In genomic region chr22:28247667-28248363, GRCh38 we compare ENCODE assay signal across 21 cellular contexts.
A peak's percentile ranks its signal among the peaks of the same experiment; 100 is the strongest.
DNase-seq lines count a peak whose midpoint lies in the region; ATAC-seq and TF ChIP-seq lines count a peak whose summit lies in the region.
"Had no signal": no experiment of that assay in that cellular context is flagged by ENCODE, and none has a peak within 500 bp of the region (broad histone marks: within the 10 kb centered on the region; RNA-seq: fewer than 3 reads in every experiment).

No MANE protein-coding gene starts in this region.

- no peaks in the 10 kb centered on the region for H3K27me3 ChIP-seq in cardiac muscle cell
- H3K27me3 ChIP-seq in left ventricle myocardium inferior (ENCODE audit: low read depth) = no peaks in the 10 kb centered on the region
- no peaks in the 10 kb centered on the region for H3K27me3 ChIP-seq in layer of hippocampus (ENCODE audit: control insufficient read depth, insufficient read depth, low read length)
- H3K27me3 ChIP-seq: body of pancreas, hepatocyte had no signal

- no peaks in the 10 kb centered on the region; the same call in 1 of the 2 replicates for H3K4me1 Mint-ChIP-seq in WTC11
- H3K4me1 Mint-ChIP-seq in endothelial cell (ENCODE audit: unreplicated experiment) = no peaks in the 10 kb centered on the region
- H3K4me1 Mint-ChIP-seq: naive B cell had no signal

- peaks cover 76% of the 10 kb centered on the region for H3K4me1 ChIP-seq in cardiac muscle cell (ENCODE audit: low read depth)
- peaks cover 70% of the 10 kb centered on the region for H3K4me1 ChIP-seq in left ventricle myocardium inferior

- no peaks in the 10 kb centered on the region for H3K9me3 Mint-ChIP-seq in WTC11
- H3K9me3 Mint-ChIP-seq in endothelial cell (ENCODE audit: unreplicated experiment) = no peaks in the 10 kb centered on the region
- H3K9me3 Mint-ChIP-seq: naive B cell had no signal

- H3K4me3 ChIP-seq in cardiac muscle cell = no peak overlapping the region
- H3K4me3 ChIP-seq in left ventricle myocardium inferior = no peak overlapping the region
- H3K4me3 ChIP-seq: body of pancreas, hepatocyte, psoas muscle had no signal

- peaks cover 44% of the 10 kb centered on the region for H3K27me3 Mint-ChIP-seq in WTC11 (ENCODE audit: low read depth)
- peaks cover 2% of the 10 kb centered on the region for H3K27me3 Mint-ChIP-seq in endothelial cell (ENCODE audit: unreplicated experiment)

- H3K4me3 Mint-ChIP-seq in WTC11 (no peak overlapping the region), endothelial cell (ENCODE audit: unreplicated experiment) (no peak overlapping the region)
- H3K4me3 Mint-ChIP-seq: naive B cell had no signal

- H3K27ac ChIP-seq in cardiac muscle cell (peak overlapping the region; percentile 66), left ventricle myocardium inferior (replicated peaks) (no peak overlapping the region), layer of hippocampus (ENCODE audit: low read depth, low read length) (peak overlapping the region; percentile 12)
- H3K27ac ChIP-seq: body of pancreas, hepatocyte, HL-60, KMS-11, psoas muscle had no signal

- DNase-seq in cardiac muscle cell (ENCODE audit: low read depth in 1 of 2, low spot score in 1 of 2) = peak in 1 of 2 donors; percentile 58
- DNase-seq in left ventricle myocardium inferior = no peak
- no peak for DNase-seq in WTC11 (ENCODE audit: low spot score)
- no peak for DNase-seq in endothelial cell (ENCODE audit: low spot score)
- DNase-seq: activated naive CD4-positive, alpha-beta T cell; body of pancreas; GF-D8; left colon; naive B cell; NCI-H1436; psoas muscle; stimulated activated CD4-positive, alpha-beta T cell treated with anti-CD3 and anti-CD28 coated beads, Interleukin-12 subunit alpha, Interleukin-12 subunit beta, amount 100 ng/mL, for 4 hours; stimulated activated naive CD4-positive, alpha-beta T cell treated with Interleukin-2 at 50 U/mL for 16 hours; T-helper 2 cell had no signal

- no peak for TF ChIP-seq CTCF in cardiac muscle cell (IDR thresholded peaks at IDR 0.05; ENCODE audit: low read depth, low read length)
- no peak for TF ChIP-seq CTCF in left ventricle myocardium inferior (IDR thresholded peaks at IDR 0.05; ENCODE audit: borderline replicate concordance)
- TF ChIP-seq CTCF in WTC11 (IDR thresholded peaks at IDR 0.05) = no peak
- no peak for TF ChIP-seq CTCF in endothelial cell (IDR thresholded peaks at IDR 0.05; ENCODE audit: unreplicated experiment)

- H3K36me3 Mint-ChIP-seq in WTC11 (no peaks in the 10 kb centered on the region), endothelial cell (ENCODE audit: low read depth, unreplicated experiment) (no peaks in the 10 kb centered on the region)
- H3K36me3 Mint-ChIP-seq: naive B cell had no signal

- H3K27ac Mint-ChIP-seq in WTC11 (no peak overlapping the region), endothelial cell (ENCODE audit: unreplicated experiment) (no peak overlapping the region)
- H3K27ac Mint-ChIP-seq: naive B cell had no signal

- ATAC-seq in WTC11 = peak; percentile 47; the same call in 1 of the 2 replicates
- ATAC-seq in HG03521 (IDR thresholded peaks at IDR 0.05; ENCODE audit: unreplicated experiment) = no peak
- ATAC-seq in GM21786 (IDR thresholded peaks at IDR 0.05; ENCODE audit: unreplicated experiment) = no peak
- ATAC-seq in GM18870 (IDR thresholded peaks at IDR 0.05; ENCODE audit: unreplicated experiment) = no peak
- ATAC-seq: body of pancreas, left colon had no signal

- H3K36me3 ChIP-seq in cardiac muscle cell = no peaks in the 10 kb centered on the region
- no peaks in the 10 kb centered on the region for H3K36me3 ChIP-seq in left ventricle myocardium inferior

- intact Hi-C loops in left ventricle myocardium inferior (cut with micrococcal nuclease) = no loop called here

- POLR2A ChIA-PET in WTC11 (lab: Charles Lee) = no interaction called here

- H3K9me3 ChIP-seq in cardiac muscle cell (ENCODE audit: low read depth) = no peaks in the 10 kb centered on the region
- H3K9me3 ChIP-seq in left ventricle myocardium inferior (replicated peaks) = no peaks in the 10 kb centered on the region
- H3K9me3 ChIP-seq: body of pancreas, psoas muscle had no signal

- CTCF ChIA-PET in WTC11 (lab: Charles Lee) = no interaction called here

TF ChIP-seq in WTC11, 78 proteins besides CTCF, POLR2A, EP300 and RAD21:
- TF ChIP-seq NR2C2 (CRISPR knock-in tag; IDR thresholded peaks at IDR 0.05) (no peak), ZNF232 (CRISPR knock-in tag; IDR thresholded peaks at IDR 0.05) (no peak), KAT7 (CRISPR knock-in tag; IDR thresholded peaks at IDR 0.05; ENCODE audit: borderline replicate concordance) (no peak), ZNF423 (CRISPR knock-in tag; IDR thresholded peaks at IDR 0.05) (peak; percentile 48; the same call in 1 of the 2 replicates)
